In genomic region chr20:35146922-35147574, GRCh38 we compare ENCODE assay signal across 8 cellular contexts. TPM values are rescaled to one million over a fixed set of nuclear protein-coding genes. Genes with fewer than 3 reads are reported as not detected.
A peak's percentile ranks its signal among the peaks of the same experiment; 100 is the strongest.
DNase-seq lines count a peak whose midpoint lies in the region; ATAC-seq and TF ChIP-seq lines count a peak whose summit lies in the region.

Gene EDEM2 (minus strand): TSS chr20:35147336. CDS start chr20:35147258, 78 bp downstream.

- peak within 1 kb of the TSS; percentile 95 for H3K4me3 Mint-ChIP-seq in activated T-helper 17 cell treated with anti-CD3 and anti-CD28 coated beads, Interleukin-2, amount 50 U/mL, for 72 hours
- H3K4me3 Mint-ChIP-seq in naive thymus-derived CD8-positive, alpha-beta T cell: peak within 1 kb of the TSS; percentile 91 to 99 (median 96)
- peak within 1 kb of the TSS; percentile 88 to 93 for H3K4me3 Mint-ChIP-seq in stimulated activated naive B cell treated with anti-CD40 and anti-IgM and Interleukin-4, amounts not matched to agents 10 μg/mL and 1 μg/mL and 100 μg/mL, for 72 hours

- DNase-seq in DND-41 (peak; percentile 97), H4 (ENCODE audit: low spot score) (peak; percentile 91), RWPE2 (ENCODE audit: low spot score) (peak; percentile 100), fibroblast of mammary gland (ENCODE audit: low read depth) (peak; percentile 95)
- peak; percentile 88 to 96 (median 92) for DNase-seq in naive thymus-derived CD8-positive, alpha-beta T cell
- DNase-seq in stimulated activated naive B cell treated with anti-CD40 and anti-IgM and Interleukin-4, amounts not matched to agents 10 μg/mL and 1 μg/mL and 100 μg/mL, for 72 hours: peak; percentile 87

- no peaks in the 10 kb centered on the region for H3K9me2 ChIP-seq in Loucy (replicated peaks; ENCODE audit: low read depth, low read length)

- peak within 1 kb of the TSS; percentile 81 for H3K27ac ChIP-seq in DND-41 (ENCODE audit: low read length)
- peak within 1 kb of the TSS; percentile 80 for H3K27ac ChIP-seq in RWPE2 (ENCODE audit: poor library complexity, severe bottlenecking)

- H3K9me3 Mint-ChIP-seq in activated T-helper 17 cell treated with anti-CD3 and anti-CD28 coated beads, Interleukin-2, amount 50 U/mL, for 72 hours: no peaks in the 10 kb centered on the region
- H3K9me3 Mint-ChIP-seq in naive thymus-derived CD8-positive, alpha-beta T cell: no peaks in the 10 kb centered on the region
- no peaks in the 10 kb centered on the region for H3K9me3 Mint-ChIP-seq in stimulated activated naive B cell treated with anti-CD40 and anti-IgM and Interleukin-4, amounts not matched to agents 10 μg/mL and 1 μg/mL and 100 μg/mL, for 72 hours

- H4K20me1 ChIP-seq in DND-41 (ENCODE audit: insufficient read depth, low read length) (no peaks in the 10 kb centered on the region), Loucy (ENCODE audit: insufficient read depth, low read length, poor library complexity, severe bottlenecking) (no peaks in the 10 kb centered on the region)

- POLR2A ChIA-PET in naive thymus-derived CD8-positive, alpha-beta T cell (lab: Charles Lee): interaction anchor here (0.8 to 4.0 kb wide), 18 partner anchors 10 to 595 kb away, joined by 3 to 62 read pairs (median 5); partner anchors contain the start of genes CEP250, EIF6, MMP24OS and RBM39

- no peaks in the 10 kb centered on the region for H3F3A ChIP-seq in Loucy (ENCODE audit: low read depth)

- H3K27me3 Mint-ChIP-seq in activated T-helper 17 cell treated with anti-CD3 and anti-CD28 coated beads, Interleukin-2, amount 50 U/mL, for 72 hours: no peaks in the 10 kb centered on the region
- no peaks in the 10 kb centered on the region for H3K27me3 Mint-ChIP-seq in naive thymus-derived CD8-positive, alpha-beta T cell
- H3K27me3 Mint-ChIP-seq in stimulated activated naive B cell treated with anti-CD40 and anti-IgM and Interleukin-4, amounts not matched to agents 10 μg/mL and 1 μg/mL and 100 μg/mL, for 72 hours: no peaks in the 10 kb centered on the region

- H2AFZ ChIP-seq in DND-41 (ENCODE audit: low read depth, low read length) (peak within 1 kb of the TSS; percentile 92), Loucy (ENCODE audit: low read length) (peak within 1 kb of the TSS; percentile 97)

- peaks cover 12% of the 10 kb centered on the region for H3K79me2 ChIP-seq in DND-41 (ENCODE audit: insufficient read depth, low read length)
- H3K79me2 ChIP-seq in Loucy (ENCODE audit: insufficient read depth, low read length): peaks cover 8% of the 10 kb centered on the region

- peak within 1 kb of the TSS; percentile 70 for H3K9ac ChIP-seq in DND-41 (ENCODE audit: low read depth, low read length)
- peak within 1 kb of the TSS; percentile 83 for H3K9ac ChIP-seq in Loucy (ENCODE audit: low read depth, low read length, poor library complexity, severe bottlenecking)

- H3K27me3 ChIP-seq in DND-41 (ENCODE audit: insufficient read depth, low read length, poor library complexity) (no peaks in the 10 kb centered on the region), Loucy (ENCODE audit: insufficient read depth, low read length, poor library complexity, severe bottlenecking) (no peaks in the 10 kb centered on the region), RWPE2 (ENCODE audit: insufficient read depth, poor library complexity, severe bottlenecking) (no peaks in the 10 kb centered on the region)

- peaks cover 17% of the 10 kb centered on the region for H3K4me1 Mint-ChIP-seq in activated T-helper 17 cell treated with anti-CD3 and anti-CD28 coated beads, Interleukin-2, amount 50 U/mL, for 72 hours
- peaks cover 11 to 47% (median 36%) of the 10 kb centered on the region in 4 donors for H3K4me1 Mint-ChIP-seq in naive thymus-derived CD8-positive, alpha-beta T cell
- H3K4me1 Mint-ChIP-seq in stimulated activated naive B cell treated with anti-CD40 and anti-IgM and Interleukin-4, amounts not matched to agents 10 μg/mL and 1 μg/mL and 100 μg/mL, for 72 hours: peaks cover 26 to 47% of the 10 kb centered on the region in 2 donors

- TF ChIP-seq CTCF in DND-41 (IDR thresholded peaks at IDR 0.05; ENCODE audit: borderline replicate concordance, extremely low read depth, low read length, poor library complexity, severe bottlenecking) (peak; percentile 46), Loucy (conservative IDR thresholded peaks at IDR 0.05; ENCODE audit: low read length) (no peak), RWPE2 (IDR thresholded peaks at IDR 0.05; ENCODE audit: poor library complexity, severe bottlenecking) (peak; percentile 14), fibroblast of mammary gland (conservative IDR thresholded peaks at IDR 0.05; ENCODE audit: control insufficient read depth, insufficient read depth, low read depth, low read length) (no peak)

- H3K4me2 ChIP-seq in DND-41 (ENCODE audit: insufficient read depth, low read length) (peak within 1 kb of the TSS; percentile 96), Loucy (ENCODE audit: low read depth, low read length, poor library complexity, severe bottlenecking) (peak within 1 kb of the TSS; percentile 98)

- H3K4me3 ChIP-seq in DND-41 (ENCODE audit: low read depth in 1 of 2, low read length in 2 of 2): peak within 1 kb of the TSS; percentile 46 to 73
- peak within 1 kb of the TSS; percentile 96 for H3K4me3 ChIP-seq in Loucy (ENCODE audit: low read length, poor library complexity, severe bottlenecking)
- H3K4me3 ChIP-seq in RWPE2 (ENCODE audit: severe bottlenecking): peak within 1 kb of the TSS; percentile 52
- peak within 1 kb of the TSS; percentile 96 for H3K4me3 ChIP-seq in fibroblast of mammary gland (ENCODE audit: control insufficient read depth, low read depth, low read length)

- H3K36me3 ChIP-seq in DND-41 (ENCODE audit: insufficient read depth, low read length): peaks cover 26% of the 10 kb centered on the region
- H3K36me3 ChIP-seq in Loucy (ENCODE audit: insufficient read depth, low read length): no peaks in the 10 kb centered on the region
- H3K36me3 ChIP-seq in RWPE2 (ENCODE audit: low read depth): peaks cover 37% of the 10 kb centered on the region

- H3K4me1 ChIP-seq in DND-41 (ENCODE audit: insufficient read depth, low read length) (peaks cover 23% of the 10 kb centered on the region), Loucy (ENCODE audit: insufficient read depth, low read length, poor library complexity, severe bottlenecking) (peaks cover 16% of the 10 kb centered on the region), RWPE2 (ENCODE audit: insufficient read depth, poor library complexity, severe bottlenecking) (peaks cover 6% of the 10 kb centered on the region)

- ATAC-seq in DND-41 (ENCODE audit: insufficient read depth, low read depth) (peak; percentile 96), RWPE2 (ENCODE audit: low read depth) (peak; percentile 87)
- ATAC-seq in activated T-helper 17 cell treated with anti-CD3 and anti-CD28 coated beads, Interleukin-2, amount 50 U/mL, for 72 hours (replicated peaks): peak; percentile 89
- peak; percentile 90 to 91 for ATAC-seq in naive thymus-derived CD8-positive, alpha-beta T cell
- ATAC-seq in stimulated activated naive B cell treated with anti-CD40 and anti-IgM and Interleukin-4, amounts not matched to agents 10 μg/mL and 1 μg/mL and 100 μg/mL, for 72 hours (replicated peaks): peak; percentile 87 to 88

- H3K36me3 Mint-ChIP-seq in activated T-helper 17 cell treated with anti-CD3 and anti-CD28 coated beads, Interleukin-2, amount 50 U/mL, for 72 hours (ENCODE audit: low read depth): peaks cover 55% of the 10 kb centered on the region
- H3K36me3 Mint-ChIP-seq in naive thymus-derived CD8-positive, alpha-beta T cell: peaks cover 0 to 34% (median 2%) of the 10 kb centered on the region in 3 donors
- H3K36me3 Mint-ChIP-seq in stimulated activated naive B cell treated with anti-CD40 and anti-IgM and Interleukin-4, amounts not matched to agents 10 μg/mL and 1 μg/mL and 100 μg/mL, for 72 hours: peaks cover 5 to 14% of the 10 kb centered on the region in 2 donors

- H3K9me3 ChIP-seq in DND-41 (ENCODE audit: insufficient read depth, low read length, severe bottlenecking) (no peaks in the 10 kb centered on the region), Loucy (ENCODE audit: insufficient read depth, low read depth, low read length) (no peaks in the 10 kb centered on the region), RWPE2 (ENCODE audit: severe bottlenecking) (no peaks in the 10 kb centered on the region)

- H3K27ac Mint-ChIP-seq in activated T-helper 17 cell treated with anti-CD3 and anti-CD28 coated beads, Interleukin-2, amount 50 U/mL, for 72 hours: peak within 1 kb of the TSS; percentile 95
- H3K27ac Mint-ChIP-seq in naive thymus-derived CD8-positive, alpha-beta T cell: peak within 1 kb of the TSS; percentile 91 to 98 (median 95)
- H3K27ac Mint-ChIP-seq in stimulated activated naive B cell treated with anti-CD40 and anti-IgM and Interleukin-4, amounts not matched to agents 10 μg/mL and 1 μg/mL and 100 μg/mL, for 72 hours: peak within 1 kb of the TSS; percentile 92

RNA-seq across cellular contexts. Expression of gene EDEM2, which starts in this region (rescaled TPM):
- total RNA-seq in H4 (2014; rRNA removed; shearing (Covaris generic)): 38.7 and 40.1 TPM in 2 replicates
- total RNA-seq in activated T-helper 17 cell treated with anti-CD3 and anti-CD28 coated beads, Interleukin-2, amount 50 U/mL, for 72 hours: 10 to 100 TPM; 19.2 to 22.9 TPM
- 10 to 100 TPM; 24.2 to 24.8 TPM for total RNA-seq in naive thymus-derived CD8-positive, alpha-beta T cell
- 10 to 100 TPM; 35.2 to 38.2 (median 37.6) TPM for polyA plus RNA-seq in naive thymus-derived CD8-positive, alpha-beta T cell

Comparison
In these comparisons a context has a peak if more than half of its experiments do, and no peak if none do; other contexts are left out.
1. Peak in every context shown above with its lines: DNase-seq, ATAC-seq, H3K4me3 ChIP-seq and H3K27ac ChIP-seq.
2. CTCF ChIP-seq: peak in DND-41 (single experiment) and RWPE2 (single experiment); none in Loucy (single experiment) and fibroblast of mammary gland (single experiment).